In genomic region chr6:3825851-3826581, GRCh38 we compare ENCODE assay signal across 9 cellular contexts.
A peak's percentile ranks its signal among the peaks of the same experiment; 100 is the strongest.
DNase-seq lines count a peak whose midpoint lies in the region; ATAC-seq lines count a peak whose summit lies in the region.
"Had no signal": no experiment of that assay in that cellular context is flagged by ENCODE, and none has a peak within 500 bp of the region (broad histone marks: within the 10 kb centered on the region; RNA-seq: fewer than 3 reads in every experiment).

No MANE protein-coding gene starts in this region.

- no peaks in the 10 kb centered on the region for H3K27me3 ChIP-seq in mucosa of stomach (ENCODE audit: control insufficient read depth, insufficient read depth, low read length)

- DNase-seq in DMS53 (lab: John Stamatoyannopoulos, UW) (peak; percentile 32), DMS53 treated with DMSO at 0.1 percent for 48 hours (lab: John Stamatoyannopoulos, UW; ENCODE audit: unreplicated experiment) (no peak), epithelial cell of prostate (ENCODE audit: low read depth, low spot score) (peak; percentile 89), NAMALWA (ENCODE audit: low spot score) (no peak)
- no peak for DNase-seq in activated naive CD4-positive, alpha-beta T cell treated with anti-CD3 and anti-CD28 coated beads, Interleukin-2, amount 10 ng/mL, durations not matched to agents 7 days and 5 days
- DNase-seq: NCI-H146 had no signal

- peaks cover 3% of the 10 kb centered on the region for H3K27me3 Mint-ChIP-seq in activated naive CD4-positive, alpha-beta T cell treated with anti-CD3 and anti-CD28 coated beads, Interleukin-2, amount 10 ng/mL, durations not matched to agents 7 days and 5 days

- CTCF ChIA-PET in activated naive CD4-positive, alpha-beta T cell treated with anti-CD3 and anti-CD28 coated beads, Interleukin-2, amount 10 ng/mL, durations not matched to agents 7 days and 5 days (lab: Charles Lee), result no interaction called here

- peak overlapping the region; percentile 10 for H3K9ac ChIP-seq in mucosa of stomach (ENCODE audit: low read length)

- H3K4me1 Mint-ChIP-seq in activated naive CD4-positive, alpha-beta T cell treated with anti-CD3 and anti-CD28 coated beads, Interleukin-2, amount 10 ng/mL, durations not matched to agents 7 days and 5 days, result no peaks in the 10 kb centered on the region

- no peak for ATAC-seq in GM21723 (IDR thresholded peaks at IDR 0.05; ENCODE audit: unreplicated experiment)
- ATAC-seq in HG03378 (IDR thresholded peaks at IDR 0.05; ENCODE audit: unreplicated experiment), result no peak

- peaks cover 43% of the 10 kb centered on the region for H3K4me1 ChIP-seq in mucosa of stomach (ENCODE audit: control insufficient read depth, insufficient read depth, low read length)

- H3K36me3 ChIP-seq in mucosa of stomach (ENCODE audit: control insufficient read depth, insufficient read depth, low read length), result no peaks in the 10 kb centered on the region

- no peak overlapping the region for H3K27ac Mint-ChIP-seq in activated naive CD4-positive, alpha-beta T cell treated with anti-CD3 and anti-CD28 coated beads, Interleukin-2, amount 10 ng/mL, durations not matched to agents 7 days and 5 days

- peak overlapping the region; percentile 98 for H3K27ac ChIP-seq in epithelial cell of prostate

- no peaks in the 10 kb centered on the region for H3K9me3 Mint-ChIP-seq in activated naive CD4-positive, alpha-beta T cell treated with anti-CD3 and anti-CD28 coated beads, Interleukin-2, amount 10 ng/mL, durations not matched to agents 7 days and 5 days

- no peaks in the 10 kb centered on the region for H3K36me3 Mint-ChIP-seq in activated naive CD4-positive, alpha-beta T cell treated with anti-CD3 and anti-CD28 coated beads, Interleukin-2, amount 10 ng/mL, durations not matched to agents 7 days and 5 days

- no peak overlapping the region for H3K4me3 Mint-ChIP-seq in activated naive CD4-positive, alpha-beta T cell treated with anti-CD3 and anti-CD28 coated beads, Interleukin-2, amount 10 ng/mL, durations not matched to agents 7 days and 5 days

- no peaks in the 10 kb centered on the region for H3K9me3 ChIP-seq in mucosa of stomach (ENCODE audit: control insufficient read depth, low read length)

- H3K4me3 ChIP-seq in mucosa of stomach (ENCODE audit: low read length), result no peak overlapping the region

Comparison
In these comparisons a context has a peak if more than half of its experiments do, and no peak if none do; other contexts are left out.
1. DNase-seq: peak in DMS53 (single experiment) and epithelial cell of prostate (single experiment); none in DMS53 treated with DMSO at 0.1 percent for 48 hours (single experiment), activated naive CD4-positive, alpha-beta T cell treated with anti-CD3 and anti-CD28 coated beads, Interleukin-2, amount 10 ng/mL, durations not matched to agents 7 days and 5 days (single experiment) and NAMALWA (single experiment).